ENCODE assay signal across 8 cellular contexts in the genomic region with DNA sequence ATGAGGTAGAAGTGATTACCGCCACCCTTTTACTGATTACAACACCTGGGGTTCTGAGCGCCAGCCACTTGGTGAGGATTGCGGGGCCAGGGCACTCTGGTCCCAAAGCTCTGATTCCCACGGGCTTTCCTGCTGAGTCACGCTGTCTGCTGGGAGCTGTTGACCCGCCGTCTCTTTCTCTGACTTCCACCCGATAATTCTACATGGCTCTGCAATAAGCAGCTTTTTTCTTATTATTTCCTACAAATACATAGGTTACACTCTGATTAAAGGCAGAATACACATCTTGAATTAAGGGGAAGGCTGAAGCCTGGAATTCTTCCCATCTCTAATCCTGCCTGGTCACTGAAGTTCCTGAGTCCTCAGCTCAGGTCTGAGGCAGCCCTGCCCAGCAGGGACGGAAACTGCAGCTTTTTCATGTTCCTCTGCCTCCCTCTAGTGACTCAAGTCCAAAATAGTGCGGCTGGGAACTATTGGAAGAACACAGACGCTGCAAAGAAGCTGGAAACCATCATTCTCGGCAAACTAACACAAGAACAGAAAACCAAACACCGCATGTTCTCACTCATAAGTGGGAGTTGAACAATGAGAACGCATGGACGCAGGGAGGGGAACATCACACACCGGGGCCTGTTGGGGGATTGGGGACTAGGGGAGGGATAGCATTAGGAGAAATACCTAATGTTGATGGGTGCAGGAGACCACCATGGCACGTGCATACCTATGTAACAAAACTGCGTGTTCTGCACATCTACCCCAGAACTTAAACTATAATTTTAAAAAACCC.
A peak's percentile ranks its signal among the peaks of the same experiment; 100 is the strongest.
DNase-seq lines count a peak whose midpoint lies in the region; ATAC-seq and TF ChIP-seq lines count a peak whose summit lies in the region.

No MANE protein-coding gene starts in this region.

- H3K9me3 Mint-ChIP-seq in Calu3 (ENCODE audit: low read depth, unreplicated experiment), result no peaks in the 10 kb centered on the region

- DNase-seq in Calu3 (peak; percentile 78), PC-3 (peak; percentile 81), foreskin keratinocyte (peak; percentile 63 to 84), tibial nerve (ENCODE audit: low spot score in 2 of 2) (peak; percentile 46 to 77)
- DNase-seq in Jurkat, Clone E6-1 (ENCODE audit: low read depth, low spot score), result peak; percentile 63
- DNase-seq in activated naive CD4-positive, alpha-beta T cell treated with Interleukin-2 at 50 U/mL for 16 hours, result peak; percentile 54

- H3K9me2 ChIP-seq in PC-3 (replicated peaks; ENCODE audit: low read length) (no peaks in the 10 kb centered on the region), neural cell (ENCODE audit: insufficient read depth, low read length) (no peaks in the 10 kb centered on the region)

- 14 to 15% methylated on average over 18 of the region's 18 CpGs for WGBS in tibial nerve, 2 donors

- TF ChIP-seq POLR2A in tibial nerve (IDR thresholded peaks at IDR 0.05), result no peak

- peak overlapping the region; percentile 89 for H3K4me2 ChIP-seq in PC-3 (ENCODE audit: low read length)
- H3K4me2 ChIP-seq in neural cell (ENCODE audit: low read length), result no peak overlapping the region

- intact Hi-C loops in Calu3 (cut with micrococcal nuclease; ENCODE audit: unreplicated experiment) (loop anchor here (1.0 to 10.0 kb wide), 6 partner anchors 103 to 427 kb away; a partner anchor contains a TSS), PC-3 (cut with micrococcal nuclease) (loop anchor here (1.0 to 5.0 kb wide), 2 partner anchors 292 to 314 kb away; a partner anchor contains a TSS)

- H3K4me3 Mint-ChIP-seq in Calu3 (ENCODE audit: low read depth, unreplicated experiment), result peak overlapping the region; percentile 61

- H3F3A ChIP-seq in PC-3 (ENCODE audit: low read length, unreplicated experiment), result no peaks in the 10 kb centered on the region
- no peaks in the 10 kb centered on the region for H3F3A ChIP-seq in neural cell (ENCODE audit: insufficient read depth, low read length, poor library complexity, severe bottlenecking)

- ATAC-seq in GM21447 (IDR thresholded peaks at IDR 0.05; ENCODE audit: unreplicated experiment) (peak; percentile 86), PC-3 (peak; percentile 94), foreskin keratinocyte (peak; percentile 92)

- BruUV-seq in Calu3 (replicated peaks; lab: Mats Ljungman, UMichigan) (TSS peak; percentile 82), PC-3 (replicated peaks; lab: Mats Ljungman, UMichigan) (no TSS peak)

- no peaks in the 10 kb centered on the region for H3K27me3 Mint-ChIP-seq in Calu3 (ENCODE audit: unreplicated experiment)

- H3K9me3 ChIP-seq in PC-3 (ENCODE audit: low read length) (no peaks in the 10 kb centered on the region), neural cell (ENCODE audit: low read length) (no peaks in the 10 kb centered on the region), tibial nerve (no peaks in the 10 kb centered on the region)

- peak overlapping the region; percentile 67 for H3K9ac ChIP-seq in PC-3 (ENCODE audit: low read length)
- H3K9ac ChIP-seq in neural cell (ENCODE audit: low read length), result no peak overlapping the region

- H3K4me1 ChIP-seq in PC-3 (ENCODE audit: insufficient read depth, low read length) (peaks cover 5% of the 10 kb centered on the region), foreskin keratinocyte (peaks cover 10% of the 10 kb centered on the region), tibial nerve (peaks cover 0 to 25% (median 0%) of the 10 kb centered on the region in 4 donors)

- H3K4me1 Mint-ChIP-seq in Calu3 (ENCODE audit: low read depth, unreplicated experiment), result peaks cover 66% of the 10 kb centered on the region

- TF ChIP-seq CTCF in Calu3 (IDR thresholded peaks at IDR 0.05; ENCODE audit: unreplicated experiment), result peak; percentile 67
- TF ChIP-seq CTCF in PC-3 (conservative IDR thresholded peaks at IDR 0.05; ENCODE audit: low read depth, low read length), result peak; percentile 62
- TF ChIP-seq CTCF in foreskin keratinocyte (conservative IDR thresholded peaks at IDR 0.05), result peak; percentile 95
- peak; percentile 96 for TF ChIP-seq CTCF in neural cell (IDR thresholded peaks at IDR 0.05; ENCODE audit: poor library complexity, severe bottlenecking)
- TF ChIP-seq CTCF in tibial nerve (IDR thresholded peaks at IDR 0.05), result peak; percentile 57 to 90 (median 72)

- TF ChIP-seq EP300 in neural cell (conservative IDR thresholded peaks at IDR 0.05; ENCODE audit: poor library complexity, severe bottlenecking) (no peak), tibial nerve (IDR thresholded peaks at IDR 0.05) (peak; percentile 9 to 57)

- TF ChIP-seq RAD21 in neural cell (conservative IDR thresholded peaks at IDR 0.05), result peak; percentile 97

- H3K79me2 ChIP-seq in PC-3 (ENCODE audit: low read length), result no peaks in the 10 kb centered on the region
- no peaks in the 10 kb centered on the region for H3K79me2 ChIP-seq in neural cell (replicated peaks; ENCODE audit: insufficient read depth, low read length)

- CTCF ChIA-PET in Calu3 (lab: Charles Lee), result interaction anchor here (0.5 to 3.6 kb wide), 31 partner anchors 14 to 1644 kb away, joined by 3 to 91 read pairs (median 4); a partner anchor contains a TSS
- CTCF ChIA-PET in PC-3 (lab: Charles Lee), result interaction anchor here (0.5 to 2.3 kb wide), 13 partner anchors 110 to 1570 kb away, joined by 3 to 51 read pairs (median 4); a partner anchor contains a TSS

- no peaks in the 10 kb centered on the region for H4K20me1 ChIP-seq in PC-3 (ENCODE audit: low read length)
- no peaks in the 10 kb centered on the region for H4K20me1 ChIP-seq in neural cell (ENCODE audit: insufficient read depth)

- H3K27ac ChIP-seq in PC-3 (ENCODE audit: low read length) (peak overlapping the region; percentile 61), foreskin keratinocyte (no peak overlapping the region), neural cell (ENCODE audit: low read length) (no peak overlapping the region), tibial nerve (peak overlapping the region in 1 of 4 donors; percentile 51)

- H2AFZ ChIP-seq in PC-3 (ENCODE audit: low read length), result peak overlapping the region; percentile 84
- H2AFZ ChIP-seq in neural cell (ENCODE audit: low read depth, low read length), result no peak overlapping the region

- H3K27me3 ChIP-seq in PC-3 (ENCODE audit: low read length), result no peaks in the 10 kb centered on the region
- peaks cover 9% of the 10 kb centered on the region for H3K27me3 ChIP-seq in foreskin keratinocyte
- H3K27me3 ChIP-seq in neural cell (ENCODE audit: insufficient read depth, low read depth, low read length), result no peaks in the 10 kb centered on the region
- H3K27me3 ChIP-seq in tibial nerve, result no peaks in the 10 kb centered on the region

- H3K27ac Mint-ChIP-seq in Calu3 (ENCODE audit: unreplicated experiment), result peak overlapping the region; percentile 90

- peaks cover 13% of the 10 kb centered on the region for H3K36me3 Mint-ChIP-seq in Calu3 (ENCODE audit: insufficient read depth, unreplicated experiment)

- H3K4me3 ChIP-seq in Jurkat, Clone E6-1 (ENCODE audit: low read length), result no peak overlapping the region
- H3K4me3 ChIP-seq in PC-3 (ENCODE audit: low read length) (peak overlapping the region; percentile 68), neural cell (ENCODE audit: low read length) (no peak overlapping the region), tibial nerve (peak overlapping the region in 3 of 4 donors; percentile 21 to 35 (median 26))

- H3K36me3 ChIP-seq in PC-3 (ENCODE audit: low read depth, low read length) (no peaks in the 10 kb centered on the region), neural cell (ENCODE audit: insufficient read depth, low read length) (no peaks in the 10 kb centered on the region), tibial nerve (no peaks in the 10 kb centered on the region)

- POLR2A ChIA-PET in PC-3 (lab: Charles Lee; ENCODE audit: unreplicated experiment), result interaction anchor here (0.7 kb wide), 1 partner anchor 199 kb away, joined by 3 read pairs; a partner anchor contains a TSS

TF ChIP-seq in neural cell, 6 proteins besides CTCF, POLR2A, EP300 and RAD21:
- TF ChIP-seq SMC3 (conservative IDR thresholded peaks at IDR 0.05; ENCODE audit: poor library complexity) (peak; percentile 92), POLR2AphosphoS5 (IDR thresholded peaks at IDR 0.05) (no peak)

Comparison
In these comparisons a context has a peak if more than half of its experiments do, and no peak if none do; other contexts are left out.
1. H3K4me3 ChIP-seq: peak in PC-3 (single experiment) and tibial nerve (3 of 4); none in Jurkat, Clone E6-1 (single experiment) and neural cell (single experiment).
2. Peak in every context shown above with its lines, with median percentiles within 50 percentile points of each other: DNase-seq, CTCF ChIP-seq and ATAC-seq.